In genomic region chr17:49471769-49472168, GRCh38 we compare ENCODE assay signal across 17 cellular contexts.
"Had no signal": no experiment of that assay in that cellular context is flagged by ENCODE, and none has a peak within 500 bp of the region (broad histone marks: within the 10 kb centered on the region; RNA-seq: fewer than 3 reads in every experiment).

No MANE protein-coding gene starts in this region.

- FAIRE-seq: islet of Langerhans had no signal

- H3K9me3 Mint-ChIP-seq: activated naive CD4-positive, alpha-beta T cell treated with anti-CD3 and anti-CD28 coated beads, Interleukin-2, amount 50 U/mL, for 24 hours had no signal

- H3K4me3 ChIP-seq: left lung, tibial artery, vagina had no signal

- H3K36me3 Mint-ChIP-seq: stimulated activated memory B cell treated with anti-CD40 and anti-IgM and Interleukin-4, amounts not matched to agents 10 μg/mL and 1 μg/mL and 100 μg/mL, for 72 hours had no signal

- H3K27ac ChIP-seq: brain microvascular endothelial cell, left lung, parathyroid adenoma, tibial artery, vagina had no signal

- ATAC-seq: stimulated activated memory B cell treated with anti-CD40 and anti-IgM and Interleukin-4, amounts not matched to agents 10 μg/mL and 1 μg/mL and 100 μg/mL, for 72 hours had no signal

- H3K4me3 Mint-ChIP-seq: activated CD4-positive, alpha-beta T cell treated with anti-CD3 and anti-CD28 coated beads, Interleukin-2, amount 10 ng/mL, durations not matched to agents 7 days and 5 days; activated naive CD4-positive, alpha-beta T cell treated with anti-CD3 and anti-CD28 coated beads, Interleukin-2, amount 50 U/mL, for 24 hours; dendritic cell treated with granulocyte-macrophage colony-stimulating factor and Interleukin-4, amounts not matched to agents 40 ng/mL and 50 ng/mL, for 4 days; stimulated activated memory B cell treated with anti-CD40 and anti-IgM and Interleukin-4, amounts not matched to agents 10 μg/mL and 1 μg/mL and 100 μg/mL, for 72 hours; T-helper 1 cell treated with Interleukin-12 subunit alpha and Interleukin-12 subunit beta and Interleukin-4 antibody, amounts not matched to agents 30 μg/mL and 1 μg/mL, for 36 hours had no signal

- H3K79me2 ChIP-seq: parathyroid adenoma had no signal

- H3K27me3 ChIP-seq: vagina had no signal

- H3K9ac ChIP-seq: parathyroid adenoma had no signal

- H3K36me3 ChIP-seq: brain microvascular endothelial cell, left lung, tibial artery, vagina had no signal

- DNase-seq: activated CD4-positive, alpha-beta T cell treated with anti-CD3 and anti-CD28 coated beads, Interleukin-2, amount 10 ng/mL, durations not matched to agents 7 days and 5 days; activated CD4-positive, CD25-positive, alpha-beta regulatory T cell; activated CD8-positive, alpha-beta memory T cell treated with anti-CD3 and anti-CD28 coated beads for 24 hours; activated T-cell treated with anti-CD3 and anti-CD28 coated beads for 4 hours; brain microvascular endothelial cell; cerebellar nuclear complex; erythroblast; left lung; tibial artery had no signal

- H3K4me1 Mint-ChIP-seq: activated CD4-positive, alpha-beta T cell treated with anti-CD3 and anti-CD28 coated beads, Interleukin-2, amount 10 ng/mL, durations not matched to agents 7 days and 5 days had no signal

- H3K27ac Mint-ChIP-seq: activated CD4-positive, alpha-beta T cell treated with anti-CD3 and anti-CD28 coated beads, Interleukin-2, amount 10 ng/mL, durations not matched to agents 7 days and 5 days; activated naive CD4-positive, alpha-beta T cell treated with anti-CD3 and anti-CD28 coated beads, Interleukin-2, amount 50 U/mL, for 24 hours; activated T-helper 2 cell treated with anti-CD3 and anti-CD28 coated beads, Interferon-gamma antibody, Interleukin-2, Interleukin-4, amounts not matched to agents 10 μg/mL and 5 μg/mL and 100 μg/mL, durations not matched to agents 14 hours and 24 hours and 36 hours; dendritic cell treated with granulocyte-macrophage colony-stimulating factor and Interleukin-4, amounts not matched to agents 40 ng/mL and 50 ng/mL, for 4 days; stimulated activated memory B cell treated with anti-CD40 and anti-IgM and Interleukin-4, amounts not matched to agents 10 μg/mL and 1 μg/mL and 100 μg/mL, for 72 hours; T-helper 1 cell treated with Interleukin-12 subunit alpha and Interleukin-12 subunit beta and Interleukin-4 antibody, amounts not matched to agents 30 μg/mL and 1 μg/mL, for 36 hours had no signal

- H3K9me3 ChIP-seq: left lung, tibial artery, vagina had no signal
